In genomic region chr7:137213744-137214143, GRCh38 we compare ENCODE assay signal across 2 cellular contexts.
TF ChIP-seq lines count a peak whose summit lies in the region.

No MANE protein-coding gene starts in this region.

TF ChIP-seq in HepG2, 621 proteins besides CTCF, POLR2A, EP300 and RAD21 (continued from another document):
- no peak for TF ChIP-seq ZBTB26 (CRISPR knock-in tag; IDR thresholded peaks at IDR 0.05; ENCODE audit: borderline replicate concordance)
- peak; percentile 65 to 91 for TF ChIP-seq MAFK (conservative IDR thresholded peaks at IDR 0.05 in 1 of 2, IDR thresholded peaks at IDR 0.05 in 1 of 2; ENCODE audit: low read length in 2 of 2)

TF ChIP-seq in K562, 482 proteins besides CTCF, POLR2A, EP300 and RAD21 (continued from another document):
- peak; percentile 72; the same call in 1 of the 2 replicates for TF ChIP-seq MAFK (IDR thresholded peaks at IDR 0.05; ENCODE audit: low read length)
- TF ChIP-seq NR3C1 (CRISPR knock-in tag; IDR thresholded peaks at IDR 0.05), result no peak
